In the genomic region with DNA sequence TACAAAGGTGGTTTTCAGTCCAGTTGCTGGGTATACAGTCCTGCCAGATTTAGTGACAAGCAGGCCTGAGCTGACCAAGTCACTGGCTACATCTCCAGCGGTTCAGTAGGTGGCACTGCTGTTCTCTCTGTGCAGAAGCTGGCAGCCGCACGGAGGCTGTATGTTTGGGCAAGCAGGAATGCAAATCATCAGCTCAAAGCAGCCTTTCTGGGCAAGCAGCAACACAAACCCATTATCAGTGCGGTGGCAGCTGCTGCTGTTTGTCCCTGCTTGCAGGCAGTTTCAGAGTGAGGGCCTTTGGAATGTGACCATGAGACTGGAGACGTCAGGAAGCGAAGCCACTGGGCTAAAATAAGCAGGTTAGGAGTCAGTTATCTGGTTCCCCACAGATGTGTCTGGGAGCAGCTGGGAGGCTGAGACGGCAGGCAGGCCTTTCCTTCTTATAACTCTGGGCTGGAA, we compare ENCODE assay signal across 8 cellular contexts.
DNase-seq lines count a peak whose midpoint lies in the region; ATAC-seq and TF ChIP-seq lines count a peak whose summit lies in the region.

No MANE protein-coding gene starts in this region.

- no peak for TF ChIP-seq POLR2A in right lobe of liver (IDR thresholded peaks at IDR 0.05)

- intact Hi-C loops in right lobe of liver (cut with DNase I): no loop called here

- TF ChIP-seq CTCF in coronary artery (IDR thresholded peaks at IDR 0.05) (peak; percentile 63), right lobe of liver (IDR thresholded peaks at IDR 0.05) (peak; percentile 80 to 84 (median 82))

- H3K4me3 ChIP-seq in coronary artery: peak overlapping the region; percentile 35
- no peak overlapping the region for H3K4me3 ChIP-seq in right lobe of liver

- no peaks in the 10 kb centered on the region for H3K27me3 ChIP-seq in right lobe of liver

- ATAC-seq in GM19395 (IDR thresholded peaks at IDR 0.05; ENCODE audit: unreplicated experiment): peak; percentile 100
- peak; percentile 100 for ATAC-seq in HG03469 (IDR thresholded peaks at IDR 0.05; ENCODE audit: unreplicated experiment)
- ATAC-seq in right lobe of liver: peak; percentile 100

- H3K27ac ChIP-seq in coronary artery (peak overlapping the region; percentile 49 to 76), right lobe of liver (peak overlapping the region in 1 of 3 donors; percentile 43)

- no peaks in the 10 kb centered on the region for H3K4me1 ChIP-seq in right lobe of liver

- H3K36me3 ChIP-seq in right lobe of liver: no peaks in the 10 kb centered on the region

- peak; percentile 71 for DNase-seq in CD1c-positive myeloid dendritic cell (ENCODE audit: extremely low spot score)
- peak; percentile 48 for DNase-seq in NCI-H524 treated with DMSO at 0.1 percent for 48 hours (lab: John Stamatoyannopoulos, UW)
- DNase-seq in activated CD4-positive, alpha-beta T cell treated with anti-CD3 and anti-CD28 coated beads for 48 hours: peak; percentile 78
- DNase-seq in coronary artery (ENCODE audit: low spot score): peak; percentile 87
- peak; percentile 84 to 87 (median 86) for DNase-seq in right lobe of liver
- DNase-seq in stimulated activated CD4-positive, alpha-beta T cell treated with anti-CD3 and anti-CD28 coated beads, Interleukin-4, amount 100 ng/mL, for 4 hours: peak; percentile 60 to 76

- H3K9me3 ChIP-seq in right lobe of liver: no peaks in the 10 kb centered on the region

- WGBS in right lobe of liver (ENCODE audit: insufficient coverage, low coverage, low lambda C conversion rate, missing lambda C conversion rate): 19% methylated on average over 4 of the region's 7 CpGs
